ENCODE assay signal across 29 cellular contexts in genomic region chr9:33293782-33294181, GRCh38. TPM values are rescaled to one million over a fixed set of nuclear protein-coding genes. Genes with fewer than 3 reads are reported as not detected.
DNase-seq lines count a peak whose midpoint lies in the region; ATAC-seq, FAIRE-seq and TF ChIP-seq lines count a peak whose summit lies in the region.
"Had no signal": no experiment of that assay in that cellular context is flagged by ENCODE, and none has a peak within 500 bp of the region (broad histone marks: within the 10 kb centered on the region; RNA-seq: fewer than 3 reads in every experiment).

No MANE protein-coding gene starts in this region.

- H3K4me2 ChIP-seq in A549 = peak overlapping the region; percentile 7; the same call in 1 of the 3 replicates
- H3K4me2 ChIP-seq: PC-9 had no signal

- 88% methylated on average over 2 of the region's 2 CpGs for WGBS in A549 (ENCODE audit: missing lambda C conversion rate)
- WGBS in right lobe of liver (ENCODE audit: insufficient coverage, low coverage, low lambda C conversion rate, missing lambda C conversion rate) = 33% methylated on average over 2 of the region's 2 CpGs
- WGBS in esophagus muscularis mucosa = 86% methylated on average over 2 of the region's 2 CpGs
- WGBS in gastroesophageal sphincter (ENCODE audit: low coverage in 1 of 2), 2 donors = 67 to 83% methylated on average over 2 of the region's 2 CpGs

- H3K9me3 Mint-ChIP-seq in CD8-positive, alpha-beta T cell = no peaks in the 10 kb centered on the region
- H3K9me3 Mint-ChIP-seq in activated B cell treated with CpG ODN at 0.5 μM for 24 hours = no peaks in the 10 kb centered on the region

- TF ChIP-seq EP300 in A549 (IDR thresholded peaks at IDR 0.05) (no peak), esophagus muscularis mucosa (IDR thresholded peaks at IDR 0.05) (no peak), gastroesophageal sphincter (IDR thresholded peaks at IDR 0.05) (no peak)

- H3K36me3 Mint-ChIP-seq in CD8-positive, alpha-beta T cell = peaks cover 73% of the 10 kb centered on the region
- peaks cover 73% of the 10 kb centered on the region for H3K36me3 Mint-ChIP-seq in activated B cell treated with CpG ODN at 0.5 μM for 24 hours (ENCODE audit: low read depth)

- H3K9me3 ChIP-seq in A549 = no peaks in the 10 kb centered on the region
- H3K9me3 ChIP-seq in CD8-positive, alpha-beta T cell (ENCODE audit: low read length) = no peaks in the 10 kb centered on the region
- no peaks in the 10 kb centered on the region for H3K9me3 ChIP-seq in right lobe of liver
- H3K9me3 ChIP-seq in esophagus muscularis mucosa = no peaks in the 10 kb centered on the region
- no peaks in the 10 kb centered on the region for H3K9me3 ChIP-seq in gastroesophageal sphincter
- H3K9me3 ChIP-seq: Caco-2, HAP-1, left lung, SJSA1, uterus had no signal

- no peak overlapping the region for H3K4me3 ChIP-seq in A549
- H3K4me3 ChIP-seq in CD8-positive, alpha-beta T cell (ENCODE audit: low read depth, low read length) = no peak overlapping the region
- H3K4me3 ChIP-seq in right lobe of liver = peak overlapping the region in 1 of 3 donors; percentile 7
- no peak overlapping the region for H3K4me3 ChIP-seq in esophagus muscularis mucosa
- no peak overlapping the region for H3K4me3 ChIP-seq in gastroesophageal sphincter
- H3K4me3 ChIP-seq: HAP-1, K562, left lung, PC-9, SJSA1, uterus had no signal

- H3K27me3 Mint-ChIP-seq in CD8-positive, alpha-beta T cell (ENCODE audit: low read depth) = no peaks in the 10 kb centered on the region
- H3K27me3 Mint-ChIP-seq in activated B cell treated with CpG ODN at 0.5 μM for 24 hours = no peaks in the 10 kb centered on the region

- TF ChIP-seq CTCF in A549 (IDR thresholded peaks at IDR 0.05) (no peak), activated B cell treated with CpG ODN at 0.5 μM for 24 hours (IDR thresholded peaks at IDR 0.05) (no peak), right lobe of liver (IDR thresholded peaks at IDR 0.05) (no peak), esophagus muscularis mucosa (IDR thresholded peaks at IDR 0.05) (no peak), foreskin keratinocyte (conservative IDR thresholded peaks at IDR 0.05) (no peak), gastroesophageal sphincter (IDR thresholded peaks at IDR 0.05) (no peak)
- TF ChIP-seq CTCF in CD8-positive, alpha-beta T cell (IDR thresholded peaks at IDR 0.05) = no peak

- H3K4me1 ChIP-seq in A549 (peaks cover 52% of the 10 kb centered on the region), right lobe of liver (peaks cover 0 to 72% (median 33%) of the 10 kb centered on the region in 4 donors), esophagus muscularis mucosa (peaks cover 68 to 88% (median 85%) of the 10 kb centered on the region in 4 donors), foreskin keratinocyte (peaks cover 8% of the 10 kb centered on the region), gastroesophageal sphincter (peaks cover 5 to 87% (median 31%) of the 10 kb centered on the region in 3 donors)
- peaks cover 79% of the 10 kb centered on the region for H3K4me1 ChIP-seq in CD8-positive, alpha-beta T cell (ENCODE audit: insufficient read depth, low read length)

- no peaks in the 10 kb centered on the region for H3K27me3 ChIP-seq in CD8-positive, alpha-beta T cell (ENCODE audit: insufficient read depth, low read length)
- H3K27me3 ChIP-seq in right lobe of liver = no peaks in the 10 kb centered on the region
- no peaks in the 10 kb centered on the region for H3K27me3 ChIP-seq in esophagus muscularis mucosa
- no peaks in the 10 kb centered on the region for H3K27me3 ChIP-seq in foreskin keratinocyte
- H3K27me3 ChIP-seq in gastroesophageal sphincter = no peaks in the 10 kb centered on the region
- H3K27me3 ChIP-seq: brain microvascular endothelial cell, left lung, SJSA1, uterus had no signal

- no peak for FAIRE-seq in A549 (lab: Jason Lieb, UNC)
- FAIRE-seq: GM19239, K562 had no signal

- TF ChIP-seq RAD21 in A549 (conservative IDR thresholded peaks at IDR 0.05 in 1 of 2, IDR thresholded peaks at IDR 0.05 in 1 of 2) = no peak

- no peak for DNase-seq in A549 (ENCODE audit: low read depth in 1 of 2, low spot score in 1 of 2)
- no peak for DNase-seq in CD8-positive, alpha-beta T cell
- DNase-seq in activated B cell treated with CpG ODN at 0.5 μM for 24 hours = no peak
- DNase-seq in right lobe of liver = no peak
- DNase-seq in NCI-H82 (lab: John Stamatoyannopoulos, UW) = no peak
- DNase-seq in esophagus muscularis mucosa (ENCODE audit: extremely low spot score) = no peak
- DNase-seq in foreskin keratinocyte = no peak
- DNase-seq: activated CD4-positive, CD25-positive, alpha-beta regulatory T cell treated with anti-CD3 and anti-CD28 coated beads, Interleukin-2, amount 50 U/mL, for 72 hours; activated CD8-positive, alpha-beta memory T cell treated with anti-CD3 and anti-CD28 coated beads, Interleukin-2, amount 50 U/mL, for 4 hours; brain microvascular endothelial cell; Caco-2; foreskin melanocyte; left lung; NCI-H1105 treated with DMSO at 0.1 percent for 48 hours; NCI-H2107; NCI-H524; PC-9; stimulated activated CD4-positive, alpha-beta T cell treated with anti-CD3 and anti-CD28 coated beads, Interleukin-2, amount 100 ng/mL, for 24 hours; uterus had no signal

- no peak for TF ChIP-seq POLR2A in A549 (IDR thresholded peaks at IDR 0.05; ENCODE audit: low read length)
- TF ChIP-seq POLR2A in right lobe of liver (IDR thresholded peaks at IDR 0.05) = no peak
- no peak for TF ChIP-seq POLR2A in esophagus muscularis mucosa (IDR thresholded peaks at IDR 0.05; ENCODE audit: low read depth)
- TF ChIP-seq POLR2A in gastroesophageal sphincter (IDR thresholded peaks at IDR 0.05) = no peak

- peaks cover 36% of the 10 kb centered on the region for H3K36me3 ChIP-seq in CD8-positive, alpha-beta T cell (ENCODE audit: insufficient read depth, low read length)
- peaks cover 0 to 39% (median 11%) of the 10 kb centered on the region in 4 donors for H3K36me3 ChIP-seq in right lobe of liver
- peaks cover 18 to 59% (median 44%) of the 10 kb centered on the region in 4 donors for H3K36me3 ChIP-seq in esophagus muscularis mucosa
- H3K36me3 ChIP-seq in gastroesophageal sphincter = peaks cover 4 to 61% of the 10 kb centered on the region in 2 donors
- H3K36me3 ChIP-seq: uterus had no signal

- H3K27ac ChIP-seq in A549 (no peak overlapping the region), right lobe of liver (peak overlapping the region; percentile 30 to 85 (median 75)), esophagus muscularis mucosa (replicated peaks in 1 of 4) (no peak overlapping the region), foreskin keratinocyte (no peak overlapping the region), gastroesophageal sphincter (no peak overlapping the region)
- no peak overlapping the region for H3K27ac ChIP-seq in CD8-positive, alpha-beta T cell (ENCODE audit: low read depth, low read length)
- H3K27ac ChIP-seq: brain microvascular endothelial cell, HL-60, left lung, PC-9, SJSA1, uterus had no signal

- CTCF ChIA-PET in A549 (lab: Yijun Ruan, JAX) (interaction anchor here (0.6 kb wide), 1 partner anchor 21 kb away, joined by 3 read pairs; no protein-coding TSS in a partner anchor), activated B cell treated with CpG ODN at 0.5 μM for 24 hours (lab: Charles Lee) (no interaction called here)
- CTCF ChIA-PET in CD8-positive, alpha-beta T cell (lab: Charles Lee) = no interaction called here

- POLR2A ChIA-PET in A549 (lab: Yijun Ruan, JAX) (no interaction called here), activated B cell treated with CpG ODN at 0.5 μM for 24 hours (lab: Charles Lee) (no interaction called here)
- POLR2A ChIA-PET in CD8-positive, alpha-beta T cell (lab: Charles Lee) = no interaction called here

- intact Hi-C loops in CD8-positive, alpha-beta T cell (cut with DNase I, micrococcal nuclease) = loop anchor here (5.0 to 10.0 kb wide), 3 partner anchors 151 to 834 kb away; partner anchors contain the start of genes AQP3 (in 1 of the 2), DCAF12 (in 1 of the 2) and UBAP2 (in 1 of the 2)
- intact Hi-C loops in activated B cell treated with CpG ODN at 0.5 μM for 24 hours (cut with micrococcal nuclease) (loop anchor here (10.0 kb wide), 1 partner anchor 739 kb away; the partner anchor contains the start of genes SMIM27 and TOPORS), right lobe of liver (cut with DNase I) (no loop called here), esophagus muscularis mucosa (cut with DNase I) (loop anchor here (5.0 kb wide), 1 partner anchor 34 kb away; no protein-coding TSS in a partner anchor)

- peaks cover 83% of the 10 kb centered on the region for H3K4me1 Mint-ChIP-seq in CD8-positive, alpha-beta T cell (ENCODE audit: low read depth)
- peaks cover 85% of the 10 kb centered on the region for H3K4me1 Mint-ChIP-seq in activated B cell treated with CpG ODN at 0.5 μM for 24 hours

- no peak for ATAC-seq in A549
- no peak for ATAC-seq in CD8-positive, alpha-beta T cell
- no peak for ATAC-seq in activated B cell treated with CpG ODN at 0.5 μM for 24 hours (ENCODE audit: low read depth)
- ATAC-seq in right lobe of liver = peak; percentile 14 to 47 (median 22)
- ATAC-seq in foreskin keratinocyte = no peak
- no peak for ATAC-seq in gastroesophageal sphincter
- ATAC-seq: activated naive CD4-positive, alpha-beta T cell treated with anti-CD3 and anti-CD28 coated beads, Interleukin-2, amount 50 U/mL, for 72 hours; K562; left lung; sciatic nerve had no signal

- H3K27ac Mint-ChIP-seq in CD8-positive, alpha-beta T cell = peak overlapping the region; percentile 100
- H3K27ac Mint-ChIP-seq in activated B cell treated with CpG ODN at 0.5 μM for 24 hours = peak overlapping the region; percentile 93

- H3K4me3 Mint-ChIP-seq in CD8-positive, alpha-beta T cell = no peak overlapping the region
- no peak overlapping the region for H3K4me3 Mint-ChIP-seq in activated B cell treated with CpG ODN at 0.5 μM for 24 hours

RNA-seq across cellular contexts. Expression of gene NFX1, which starts 3.5 kb away (rescaled TPM):
- 41.1 and 41.2 TPM in 2 replicates for polyA plus RNA-seq in A549 (2011; rRNA removed)
- polyA plus RNA-seq in A549 (2012; cell fraction: cytosol; rRNA removed) = 20.7 and 21.0 TPM in 2 replicates
- polyA plus RNA-seq in A549 (2012; cell fraction: nucleus; rRNA removed) = 37.4 and 41.3 TPM in 2 replicates
- polyA plus RNA-seq in A549 (2017; fragmentation: RNase III; extraction: RNeasy Plus Mini Kit Qiagen cat#74134 plus additional on column Dnase treatment) = 23.6 to 25.0 TPM (median 24.8 TPM) in 3 replicates
- 76.4 and 88.5 TPM in 2 replicates for polyA minus RNA-seq in A549 (2011; rRNA and poly(A)+ RNA removed)
- total RNA-seq in CD8-positive, alpha-beta T cell = 10 to 100 TPM; 32.9 to 37.9 TPM
- 51.0 and 57.2 TPM in 2 replicates for total RNA-seq in activated B cell treated with CpG ODN at 0.5 μM for 24 hours
- total RNA-seq in right lobe of liver = 10 to 100 TPM; 22.6 to 29.2 (median 24.8) TPM
- total RNA-seq in esophagus muscularis mucosa = 10 to 100 TPM; 32.1 to 49.4 (median 36.9) TPM
- total RNA-seq in foreskin keratinocyte = 27.5 and 27.9 TPM in 2 replicates
- 9.7 and 11.8 TPM in 2 replicates for polyA plus RNA-seq in foreskin keratinocyte
- total RNA-seq in gastroesophageal sphincter = 10 to 100 TPM; 31.7 to 53.9 (median 42.3) TPM

RNA-seq across cellular contexts. Expression of gene CHMP5, which starts 28.9 kb away (rescaled TPM):
- polyA plus RNA-seq in A549 (2011; rRNA removed) = 108 and 187 TPM in 2 replicates
- polyA plus RNA-seq in A549 (2012; cell fraction: cytosol; rRNA removed) = 38.7 and 48.0 TPM in 2 replicates
- 13.9 and 21.7 TPM in 2 replicates for polyA plus RNA-seq in A549 (2012; cell fraction: nucleus; rRNA removed)
- polyA plus RNA-seq in A549 (2017; fragmentation: RNase III; extraction: RNeasy Plus Mini Kit Qiagen cat#74134 plus additional on column Dnase treatment) = 99.8 to 119 TPM (median 108 TPM) in 3 replicates
- polyA minus RNA-seq in A549 (2011; rRNA and poly(A)+ RNA removed) = 15.3 and 16.9 TPM in 2 replicates
- 10 to 100 TPM; 13.4 to 14.2 TPM for total RNA-seq in CD8-positive, alpha-beta T cell
- total RNA-seq in activated B cell treated with CpG ODN at 0.5 μM for 24 hours = 27.4 and 28.1 TPM in 2 replicates
- 10 to 100 TPM; 19.7 to 30.3 (median 26.0) TPM for total RNA-seq in right lobe of liver
- total RNA-seq in esophagus muscularis mucosa = 10 to 100 TPM; 48.0 to 77.2 (median 65.2) TPM
- 86.7 and 94.8 TPM in 2 replicates for total RNA-seq in foreskin keratinocyte
- 77.4 and 77.7 TPM in 2 replicates for polyA plus RNA-seq in foreskin keratinocyte
- 10 to 100 TPM; 45.6 to 89.0 (median 59.3) TPM for total RNA-seq in gastroesophageal sphincter

RNA-seq across cellular contexts. Expression of gene BAG1, which starts 29.3 kb away (rescaled TPM):
- polyA plus RNA-seq in A549 (2011; rRNA removed) = 51.9 and 86.9 TPM in 2 replicates
- polyA plus RNA-seq in A549 (2012; cell fraction: cytosol; rRNA removed) = 53.7 and 75.5 TPM in 2 replicates
- 34.3 and 62.2 TPM in 2 replicates for polyA plus RNA-seq in A549 (2012; cell fraction: nucleus; rRNA removed)
- polyA plus RNA-seq in A549 (2017; fragmentation: RNase III; extraction: RNeasy Plus Mini Kit Qiagen cat#74134 plus additional on column Dnase treatment) = 62.4 to 73.0 TPM (median 64.3 TPM) in 3 replicates
- polyA minus RNA-seq in A549 (2011; rRNA and poly(A)+ RNA removed) = 27.6 and 27.8 TPM in 2 replicates
- 10 to 100 TPM; 56.8 to 64.3 TPM for total RNA-seq in CD8-positive, alpha-beta T cell
- total RNA-seq in activated B cell treated with CpG ODN at 0.5 μM for 24 hours = 58.3 and 58.9 TPM in 2 replicates
- 10 to 100 TPM; 28.8 to 42.6 (median 38.1) TPM for total RNA-seq in right lobe of liver
- 100 to 1,000 TPM; 108 to 154 (median 126) TPM for total RNA-seq in esophagus muscularis mucosa
- total RNA-seq in foreskin keratinocyte = 29.6 and 33.5 TPM in 2 replicates
- polyA plus RNA-seq in foreskin keratinocyte = 32.5 and 40.6 TPM in 2 replicates
- 100 to 1,000 TPM; 128 to 165 (median 139) TPM for total RNA-seq in gastroesophageal sphincter

RNA-seq across cellular contexts. Expression of gene SPINK4, which starts 53.8 kb away (rescaled TPM):
- polyA plus RNA-seq in A549 (2011; rRNA removed) (0.37 TPM in 1 of 2 replicates, not detected in the other), A549 (2017; fragmentation: RNase III; extraction: RNeasy Plus Mini Kit Qiagen cat#74134 plus additional on column Dnase treatment) (not detected in 3 replicates), foreskin keratinocyte (not detected in 2 replicates)
- polyA plus RNA-seq in A549 (2012; cell fraction: cytosol; rRNA removed) = 0.34 TPM in 1 of 2 replicates, not detected in the other
- not detected in 2 replicates for polyA plus RNA-seq in A549 (2012; cell fraction: nucleus; rRNA removed)
- polyA minus RNA-seq in A549 (2011; rRNA and poly(A)+ RNA removed) = not detected in 2 replicates
- total RNA-seq in CD8-positive, alpha-beta T cell = not detected
- total RNA-seq in activated B cell treated with CpG ODN at 0.5 μM for 24 hours (not detected in 2 replicates), right lobe of liver (not detected), esophagus muscularis mucosa (not detected), foreskin keratinocyte (not detected in 2 replicates), gastroesophageal sphincter (not detected)
- total RNA-seq: activated naive CD4-positive, alpha-beta T cell treated with anti-CD3 and anti-CD28 coated beads, Interleukin-2, amount 50 U/mL, for 72 hours; left lung; mononuclear cell; omental fat pad; PC-9; sciatic nerve; SJSA1; uterus had no signal

Comparison
In these comparisons a context has a peak if more than half of its experiments do, and no peak if none do; other contexts are left out.
1. ATAC-seq: peak in right lobe of liver (4 of 4); none in A549 (0 of 2), CD8-positive, alpha-beta T cell (single experiment), activated B cell treated with CpG ODN at 0.5 μM for 24 hours (single experiment), foreskin keratinocyte (single experiment) and gastroesophageal sphincter (single experiment).
2. H3K27ac ChIP-seq: peak in right lobe of liver (3 of 3); none in A549 (0 of 2), CD8-positive, alpha-beta T cell (single experiment), esophagus muscularis mucosa (0 of 4), foreskin keratinocyte (single experiment) and gastroesophageal sphincter (0 of 4).
3. intact Hi-C loops: an anchor here in CD8-positive, alpha-beta T cell (5.0 to 10.0 kb wide), activated B cell treated with CpG ODN at 0.5 μM for 24 hours (10.0 kb wide) and esophagus muscularis mucosa (5.0 kb wide); none called in right lobe of liver.